Comparison of ENCODE assay signal across 18 cellular contexts in the genomic region with DNA sequence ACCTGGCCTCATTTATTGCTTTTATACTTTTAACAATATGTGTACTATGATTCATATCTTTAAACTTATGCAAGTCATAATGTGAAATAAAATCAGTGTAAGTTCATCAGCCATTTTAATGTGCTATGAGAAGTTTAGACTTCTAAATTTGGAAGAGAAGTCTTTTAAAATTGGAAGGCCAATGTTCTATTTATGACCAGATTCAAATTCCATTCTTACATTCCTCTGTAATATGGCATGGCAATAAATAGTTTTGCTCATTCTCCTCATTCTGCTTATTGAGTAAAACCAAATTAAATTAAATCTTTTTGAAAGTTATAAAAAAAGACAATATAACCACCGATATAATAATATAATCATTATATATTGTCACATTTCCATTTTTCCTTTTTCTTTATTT.
DNase-seq lines count a peak whose midpoint lies in the region; ATAC-seq and TF ChIP-seq lines count a peak whose summit lies in the region.
"Had no signal": no experiment of that assay in that cellular context is flagged by ENCODE, and none has a peak within 500 bp of the region (broad histone marks: within the 10 kb centered on the region; RNA-seq: fewer than 3 reads in every experiment).

No MANE protein-coding gene starts in this region.

- no peaks in the 10 kb centered on the region for H3K9me3 ChIP-seq in PC-3 (ENCODE audit: low read length)
- no peaks in the 10 kb centered on the region for H3K9me3 ChIP-seq in gastroesophageal sphincter
- H3K9me3 ChIP-seq in sigmoid colon = no peaks in the 10 kb centered on the region
- H3K9me3 ChIP-seq: Caco-2 had no signal

- H3K27ac ChIP-seq in PC-3 (ENCODE audit: low read length) (no peak overlapping the region), gastroesophageal sphincter (peak overlapping the region in 3 of 4 donors; percentile 34 to 60 (median 47)), sigmoid colon (peak overlapping the region; percentile 45 to 73 (median 67))

- H3K4me2 ChIP-seq in PC-3 (ENCODE audit: low read length) = no peak overlapping the region
- H3K4me2 ChIP-seq: GM23338 had no signal

- H2AFZ ChIP-seq in PC-3 (ENCODE audit: low read length) = no peak overlapping the region
- H2AFZ ChIP-seq: GM23338 had no signal

- H3K4me3 ChIP-seq in AG10803 (ENCODE audit: low read length) = no peak overlapping the region
- H3K4me3 ChIP-seq in PC-3 (ENCODE audit: low read length) = no peak overlapping the region
- no peak overlapping the region for H3K4me3 ChIP-seq in gastroesophageal sphincter
- no peak overlapping the region for H3K4me3 ChIP-seq in sigmoid colon
- H3K4me3 ChIP-seq: GM23338, K562 had no signal

- TF ChIP-seq EP300 in gastroesophageal sphincter (IDR thresholded peaks at IDR 0.05) (no peak), sigmoid colon (IDR thresholded peaks at IDR 0.05) (no peak)

- TF ChIP-seq POLR2A in gastroesophageal sphincter (IDR thresholded peaks at IDR 0.05) = no peak
- no peak for TF ChIP-seq POLR2A in sigmoid colon (IDR thresholded peaks at IDR 0.05)

- H3K27me3 ChIP-seq in PC-3 (ENCODE audit: low read length) (no peaks in the 10 kb centered on the region), gastroesophageal sphincter (no peaks in the 10 kb centered on the region), sigmoid colon (no peaks in the 10 kb centered on the region)

- TF ChIP-seq CTCF in AG10803 (conservative IDR thresholded peaks at IDR 0.05; ENCODE audit: low read length) (no peak), PC-3 (conservative IDR thresholded peaks at IDR 0.05; ENCODE audit: low read depth, low read length) (no peak), gastroesophageal sphincter (IDR thresholded peaks at IDR 0.05) (no peak), sigmoid colon (IDR thresholded peaks at IDR 0.05) (no peak)

- peaks cover 9% of the 10 kb centered on the region for H3K4me1 ChIP-seq in PC-3 (ENCODE audit: insufficient read depth, low read length)
- H3K4me1 ChIP-seq in gastroesophageal sphincter = peaks cover 0 to 12% (median 0%) of the 10 kb centered on the region in 3 donors
- peaks cover 0 to 31% (median 13%) of the 10 kb centered on the region in 4 donors for H3K4me1 ChIP-seq in sigmoid colon
- H3K4me1 ChIP-seq: Caco-2 had no signal

- ATAC-seq in PC-3 (peak; percentile 55), gastroesophageal sphincter (no peak), HG02571 (IDR thresholded peaks at IDR 0.05; ENCODE audit: unreplicated experiment) (no peak), HG03354 (IDR thresholded peaks at IDR 0.05; ENCODE audit: poor library complexity, severe bottlenecking, unreplicated experiment) (no peak)
- ATAC-seq: GM23338, HCT116, K562 had no signal

- DNase-seq in AG10803 (ENCODE audit: low read depth) = peak; percentile 64
- DNase-seq in PC-3 = peak; percentile 6
- DNase-seq in sigmoid colon = no peak
- no peak for DNase-seq in OCI-M2 (lab: John Stamatoyannopoulos, UW; ENCODE audit: unreplicated experiment)
- DNase-seq: AML-193, Caco-2, MV-4-11, NCI-H1417, NCI-H1930, NCI-H2171, NCI-H446 treated with DMSO at 0.1 percent for 48 hours, NCI-H774 had no signal

- CTCF ChIA-PET in PC-3 (lab: Charles Lee) = no interaction called here

- H3K9me2 ChIP-seq in PC-3 (replicated peaks; ENCODE audit: low read length) = no peaks in the 10 kb centered on the region

- H3K79me2 ChIP-seq in PC-3 (ENCODE audit: low read length) = no peaks in the 10 kb centered on the region

- no TSS peak for BruUV-seq in PC-3 (replicated peaks; lab: Mats Ljungman, UMichigan)

- POLR2A ChIA-PET in PC-3 (lab: Charles Lee; ENCODE audit: unreplicated experiment) = no interaction called here

- 74 to 100% methylated on average over 1 of the region's 1 CpG for WGBS in gastroesophageal sphincter (ENCODE audit: low coverage in 1 of 2), 2 donors
- WGBS in sigmoid colon, 2 donors = 77 to 93% methylated on average over 1 of the region's 1 CpG

- no peak overlapping the region for H3K9ac ChIP-seq in PC-3 (ENCODE audit: low read length)

- no peaks in the 10 kb centered on the region for H3F3A ChIP-seq in PC-3 (ENCODE audit: low read length, unreplicated experiment)

- intact Hi-C loops in PC-3 (cut with micrococcal nuclease) (no loop called here), sigmoid colon (cut with DNase I) (no loop called here)

- H3K36me3 ChIP-seq in PC-3 (ENCODE audit: low read depth, low read length) (no peaks in the 10 kb centered on the region), gastroesophageal sphincter (no peaks in the 10 kb centered on the region), sigmoid colon (no peaks in the 10 kb centered on the region)

- no peaks in the 10 kb centered on the region for H4K20me1 ChIP-seq in PC-3 (ENCODE audit: low read length)

Comparison
In these comparisons a context has a peak if more than half of its experiments do, and no peak if none do; other contexts are left out.
1. DNase-seq: peak in AG10803 (single experiment) and PC-3 (single experiment); none in sigmoid colon (single experiment) and OCI-M2 (single experiment).